Comparison of ENCODE assay signal across 14 cellular contexts in the genomic region with DNA sequence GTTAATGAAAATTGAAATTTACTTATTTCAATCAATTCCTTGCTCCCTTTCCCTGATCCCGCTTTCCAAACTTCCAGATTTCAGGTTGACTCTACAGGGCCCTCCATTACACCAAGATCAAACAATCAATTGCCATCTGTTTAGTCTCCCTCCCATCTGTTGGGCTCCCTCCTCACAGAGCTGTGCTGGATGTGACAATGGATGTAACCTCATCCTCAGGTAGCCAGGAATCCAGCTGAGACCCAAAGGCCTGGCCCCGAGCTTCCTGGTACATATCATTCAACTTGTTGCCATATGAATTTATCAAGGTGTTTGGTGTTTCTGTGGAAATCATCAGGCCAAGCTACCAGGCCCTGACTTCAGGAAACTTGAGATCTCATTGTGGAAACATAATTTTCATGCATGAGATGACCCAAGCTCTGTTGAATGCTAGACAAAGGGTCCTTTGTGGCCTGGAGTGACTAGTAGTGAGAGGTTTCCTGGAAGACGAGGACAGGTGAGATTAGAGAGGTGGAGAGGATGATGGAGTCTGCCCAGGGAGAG.
"Had no signal": no experiment of that assay in that cellular context is flagged by ENCODE, and none has a peak within 500 bp of the region (broad histone marks: within the 10 kb centered on the region; RNA-seq: fewer than 3 reads in every experiment).

No MANE protein-coding gene starts in this region.

- H3K27me3 Mint-ChIP-seq: central memory CD8-positive, alpha-beta T cell; dendritic cell treated with granulocyte-macrophage colony-stimulating factor and Interleukin-4, amounts not matched to agents 40 ng/mL and 50 ng/mL, for 4 days had no signal

- ATAC-seq: natural killer cell treated with Interleukin-12 subunit alpha and Interleukin-12 subunit beta and Interleukin-15 and Interleukin-18, amount 100 ng/mL, for 72 hours; sciatic nerve; stimulated activated naive B cell treated with anti-CD40 and anti-IgM and Interleukin-4, amounts not matched to agents 10 μg/mL and 1 μg/mL and 100 μg/mL, for 72 hours had no signal

- H3K36me3 ChIP-seq: adrenal gland, prostate gland had no signal

- H3K9me3 ChIP-seq: adrenal gland, prostate gland had no signal

- H3K4me1 ChIP-seq: adrenal gland, prostate gland had no signal

- H3K4me3 Mint-ChIP-seq: central memory CD8-positive, alpha-beta T cell; dendritic cell treated with granulocyte-macrophage colony-stimulating factor and Interleukin-4, amounts not matched to agents 40 ng/mL and 50 ng/mL, for 4 days; immature natural killer cell; natural killer cell treated with Interleukin-12 subunit alpha and Interleukin-12 subunit beta and Interleukin-15 and Interleukin-18, amount 100 ng/mL, for 72 hours; stimulated activated naive B cell treated with anti-CD40 and anti-IgM and Interleukin-4, amounts not matched to agents 10 μg/mL and 1 μg/mL and 100 μg/mL, for 72 hours; type B pancreatic cell had no signal

- DNase-seq: activated CD4-positive, alpha-beta T cell treated with anti-CD3 and anti-CD28 coated beads, Interleukin-2, amount 50 U/mL, for 4 hours; activated naive CD4-positive, alpha-beta T cell treated with anti-CD3 and anti-CD28 coated beads, Interleukin-2, amount 50 U/mL, for 16 hours; activated T-cell treated with anti-CD3 and anti-CD28 coated beads, Interleukin-2, amount 50 U/mL, for 1 hour; adrenal gland; immature natural killer cell; stimulated activated CD4-positive, alpha-beta T cell treated with anti-CD3 and anti-CD28 coated beads, Interleukin-2, amount 100 ng/mL, for 24 hours; stimulated activated naive B cell treated with anti-CD40 and anti-IgM and Interleukin-4, amounts not matched to agents 10 μg/mL and 1 μg/mL and 100 μg/mL, for 72 hours; T-helper 2 cell had no signal

- H3K36me3 Mint-ChIP-seq: immature natural killer cell; natural killer cell treated with Interleukin-12 subunit alpha and Interleukin-12 subunit beta and Interleukin-15 and Interleukin-18, amount 100 ng/mL, for 72 hours; stimulated activated naive B cell treated with anti-CD40 and anti-IgM and Interleukin-4, amounts not matched to agents 10 μg/mL and 1 μg/mL and 100 μg/mL, for 72 hours; type B pancreatic cell had no signal

- H3K27ac Mint-ChIP-seq: dendritic cell treated with granulocyte-macrophage colony-stimulating factor and Interleukin-4, amounts not matched to agents 40 ng/mL and 50 ng/mL, for 4 days; immature natural killer cell; natural killer cell treated with Interleukin-12 subunit alpha and Interleukin-12 subunit beta and Interleukin-15 and Interleukin-18, amount 100 ng/mL, for 72 hours; stimulated activated naive B cell treated with anti-CD40 and anti-IgM and Interleukin-4, amounts not matched to agents 10 μg/mL and 1 μg/mL and 100 μg/mL, for 72 hours; type B pancreatic cell had no signal

- H3K27ac ChIP-seq: adrenal gland, prostate gland had no signal

- H3K9me3 Mint-ChIP-seq: central memory CD8-positive, alpha-beta T cell; dendritic cell treated with granulocyte-macrophage colony-stimulating factor and Interleukin-4, amounts not matched to agents 40 ng/mL and 50 ng/mL, for 4 days; natural killer cell treated with Interleukin-12 subunit alpha and Interleukin-12 subunit beta and Interleukin-15 and Interleukin-18, amount 100 ng/mL, for 72 hours; type B pancreatic cell had no signal

- H3K4me1 Mint-ChIP-seq: central memory CD8-positive, alpha-beta T cell; immature natural killer cell; stimulated activated naive B cell treated with anti-CD40 and anti-IgM and Interleukin-4, amounts not matched to agents 10 μg/mL and 1 μg/mL and 100 μg/mL, for 72 hours had no signal

- H3K4me3 ChIP-seq: adrenal gland, prostate gland had no signal

- H3K27me3 ChIP-seq: adrenal gland had no signal
